In the genomic region with DNA sequence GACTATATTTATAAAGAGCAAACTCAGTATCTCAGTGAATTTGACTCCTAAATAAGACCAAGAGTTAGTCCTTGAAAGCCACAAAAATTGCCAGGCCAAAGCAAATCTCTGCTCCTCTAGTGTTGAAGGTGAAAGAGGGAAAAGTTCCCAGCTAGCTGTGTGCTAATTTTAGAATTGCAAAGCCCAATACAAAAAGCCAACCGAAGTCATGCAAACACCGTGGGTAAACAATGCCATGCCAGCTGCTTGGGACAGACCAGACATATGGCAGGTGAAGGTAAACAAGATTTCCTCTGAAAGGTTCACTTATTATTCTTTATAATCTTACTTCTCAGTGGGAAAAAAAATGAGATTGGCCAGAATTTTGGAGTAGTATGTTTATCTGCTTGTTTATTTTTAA, we compare ENCODE assay signal across 17 cellular contexts.
DNase-seq lines count a peak whose midpoint lies in the region; FAIRE-seq lines count a peak whose summit lies in the region.
"Had no signal": no experiment of that assay in that cellular context is flagged by ENCODE, and none has a peak within 500 bp of the region (broad histone marks: within the 10 kb centered on the region; RNA-seq: fewer than 3 reads in every experiment).

No MANE protein-coding gene starts in this region.

- FAIRE-seq in islet of Langerhans (lab: Jason Lieb, UNC): peak; percentile 82

- no peak overlapping the region for H3K4me3 Mint-ChIP-seq in activated CD4-positive, alpha-beta memory T cell treated with anti-CD3 and anti-CD28 coated beads, Interleukin-2, amount 10 ng/mL, durations not matched to agents 7 days and 5 days
- H3K4me3 Mint-ChIP-seq: activated naive CD8-positive, alpha-beta T cell; activated T-cell treated with anti-CD3 and anti-CD28 coated beads, Interleukin-2, amount 50 U/mL, for 72 hours; naive thymus-derived CD8-positive, alpha-beta T cell; type B pancreatic cell had no signal

- H3K4me1 Mint-ChIP-seq in activated CD4-positive, alpha-beta memory T cell treated with anti-CD3 and anti-CD28 coated beads, Interleukin-2, amount 10 ng/mL, durations not matched to agents 7 days and 5 days: no peaks in the 10 kb centered on the region
- H3K4me1 Mint-ChIP-seq: naive thymus-derived CD8-positive, alpha-beta T cell had no signal

- POLR2A ChIA-PET in activated CD4-positive, alpha-beta memory T cell treated with anti-CD3 and anti-CD28 coated beads, Interleukin-2, amount 10 ng/mL, durations not matched to agents 7 days and 5 days (lab: Charles Lee): no interaction called here

- no peaks in the 10 kb centered on the region for H3K9me3 Mint-ChIP-seq in activated CD4-positive, alpha-beta memory T cell treated with anti-CD3 and anti-CD28 coated beads, Interleukin-2, amount 10 ng/mL, durations not matched to agents 7 days and 5 days

- DNase-seq in DMS53 (lab: John Stamatoyannopoulos, UW) (peak; percentile 84), NCI-H1417 treated with DMSO at 0.1 percent for 48 hours (lab: John Stamatoyannopoulos, UW) (peak; percentile 43), NCI-H69 (lab: John Stamatoyannopoulos, UW) (peak; percentile 80), 8988T (no peak), RKO (ENCODE audit: low spot score) (no peak)
- DNase-seq in activated CD4-positive, alpha-beta memory T cell treated with anti-CD3 and anti-CD28 coated beads, Interleukin-2, amount 10 ng/mL, durations not matched to agents 7 days and 5 days: no peak
- DNase-seq: activated T-cell treated with anti-CD3 and anti-CD28 coated beads, Interleukin-2, amount 50 U/mL, for 72 hours; AML-193; islet precursor cell; mesenchymal stem cell; naive thymus-derived CD8-positive, alpha-beta T cell; NCI-H524 treated with DMSO at 0.1 percent for 48 hours; Peyer's patch; stimulated activated CD4-positive, alpha-beta T cell treated with anti-CD3 and anti-CD28 coated beads, Interleukin-4, amount 100 ng/mL, for 24 hours had no signal

- no peaks in the 10 kb centered on the region for H3K36me3 Mint-ChIP-seq in activated CD4-positive, alpha-beta memory T cell treated with anti-CD3 and anti-CD28 coated beads, Interleukin-2, amount 10 ng/mL, durations not matched to agents 7 days and 5 days (ENCODE audit: low read depth)
- H3K36me3 Mint-ChIP-seq: activated naive CD8-positive, alpha-beta T cell; type B pancreatic cell had no signal

- CTCF ChIA-PET in activated CD4-positive, alpha-beta memory T cell treated with anti-CD3 and anti-CD28 coated beads, Interleukin-2, amount 10 ng/mL, durations not matched to agents 7 days and 5 days (lab: Charles Lee): no interaction called here

- H3K27me3 Mint-ChIP-seq in activated CD4-positive, alpha-beta memory T cell treated with anti-CD3 and anti-CD28 coated beads, Interleukin-2, amount 10 ng/mL, durations not matched to agents 7 days and 5 days: peaks cover 2% of the 10 kb centered on the region
- H3K27me3 Mint-ChIP-seq: type B pancreatic cell had no signal

- no peak overlapping the region for H3K27ac Mint-ChIP-seq in activated CD4-positive, alpha-beta memory T cell treated with anti-CD3 and anti-CD28 coated beads, Interleukin-2, amount 10 ng/mL, durations not matched to agents 7 days and 5 days
- H3K27ac Mint-ChIP-seq: activated naive CD8-positive, alpha-beta T cell; activated T-cell treated with anti-CD3 and anti-CD28 coated beads, Interleukin-2, amount 50 U/mL, for 72 hours; naive thymus-derived CD8-positive, alpha-beta T cell; type B pancreatic cell had no signal

Comparison
In these comparisons a context has a peak if more than half of its experiments do, and no peak if none do; other contexts are left out.
1. DNase-seq: peak in DMS53 (single experiment), NCI-H1417 treated with DMSO at 0.1 percent for 48 hours (single experiment) and NCI-H69 (single experiment); none in 8988T (single experiment), activated CD4-positive, alpha-beta memory T cell treated with anti-CD3 and anti-CD28 coated beads, Interleukin-2, amount 10 ng/mL, durations not matched to agents 7 days and 5 days (single experiment) and RKO (single experiment).